In genomic region chr10:6565588-6565987, GRCh38 we compare ENCODE assay signal across 22 cellular contexts.
"Had no signal": no experiment of that assay in that cellular context is flagged by ENCODE, and none has a peak within 500 bp of the region (broad histone marks: within the 10 kb centered on the region; RNA-seq: fewer than 3 reads in every experiment).

No MANE protein-coding gene starts in this region.

- DNase-seq: activated CD4-positive, alpha-beta T cell treated with anti-CD3 and anti-CD28 coated beads, Interleukin-2, amount 10 ng/mL, durations not matched to agents 7 days and 5 days; activated CD8-positive, alpha-beta T cell treated with anti-CD3 and anti-CD28 coated beads for 36 hours; activated naive CD4-positive, alpha-beta T cell treated with Interleukin-2 at 50 U/mL for 16 hours; aorta; foreskin keratinocyte; left colon; lower lobe of right lung; midbrain; nephron progenitor cell; nucleus accumbens; right lobe of liver; stimulated activated CD4-positive, alpha-beta T cell treated with anti-CD3 and anti-CD28 coated beads, Interleukin-1b, Interleukin-23, amount 100 ng/mL, for 48 hours; substantia nigra; transverse colon; uterus had no signal

- H3K4me1 ChIP-seq: foreskin keratinocyte, right lobe of liver, transverse colon, uterus had no signal

- H3K9me3 Mint-ChIP-seq: activated CD4-positive, alpha-beta T cell treated with anti-CD3 and anti-CD28 coated beads, Interleukin-2, amount 10 ng/mL, durations not matched to agents 7 days and 5 days; activated CD8-positive, alpha-beta T cell treated with anti-CD3 and anti-CD28 coated beads for 36 hours; brain; nephron progenitor cell; stimulated activated naive CD8-positive, alpha-beta T cell treated with anti-CD3 and anti-CD28 coated beads, Interleukin-15, Interleukin-2, amounts not matched to agents 100 ng/mL and 50 ng/mL, for 24 hours; T-helper 2 cell treated with Interferon-gamma antibody and Interleukin-4, amounts not matched to agents 5 μg/mL and 100 μg/mL, for 36 hours had no signal

- H3K27ac Mint-ChIP-seq: activated CD8-positive, alpha-beta T cell treated with anti-CD3 and anti-CD28 coated beads for 36 hours; brain; nephron progenitor cell; stimulated activated naive CD8-positive, alpha-beta T cell treated with anti-CD3 and anti-CD28 coated beads, Interleukin-15, Interleukin-2, amounts not matched to agents 100 ng/mL and 50 ng/mL, for 24 hours; T-helper 2 cell treated with Interferon-gamma antibody and Interleukin-4, amounts not matched to agents 5 μg/mL and 100 μg/mL, for 36 hours had no signal

- H3K4me3 ChIP-seq: lower lobe of right lung, right lobe of liver, skin epidermis, transverse colon, uterus had no signal

- H3K27me3 Mint-ChIP-seq: activated CD4-positive, alpha-beta T cell treated with anti-CD3 and anti-CD28 coated beads, Interleukin-2, amount 10 ng/mL, durations not matched to agents 7 days and 5 days; activated CD8-positive, alpha-beta T cell treated with anti-CD3 and anti-CD28 coated beads for 36 hours; stimulated activated naive CD8-positive, alpha-beta T cell treated with anti-CD3 and anti-CD28 coated beads, Interleukin-15, Interleukin-2, amounts not matched to agents 100 ng/mL and 50 ng/mL, for 24 hours had no signal

- H3K27me3 ChIP-seq: foreskin keratinocyte, right lobe of liver, transverse colon, uterus had no signal

- H3K9me3 ChIP-seq: lower lobe of right lung, right lobe of liver, transverse colon, uterus had no signal

- H3K27ac ChIP-seq: foreskin keratinocyte, lower lobe of right lung, parathyroid adenoma, right lobe of liver, skin epidermis, transverse colon, uterus, VCaP had no signal

- ATAC-seq: activated CD4-positive, CD25-positive, alpha-beta regulatory T cell treated with anti-CD3 and anti-CD28 coated beads, Interleukin-2, amount 50 U/mL, for 24 hours; activated CD8-positive, alpha-beta T cell treated with anti-CD3 and anti-CD28 coated beads for 36 hours; foreskin keratinocyte; left colon; right lobe of liver had no signal

- H3K36me3 Mint-ChIP-seq: brain had no signal

- H3K36me3 ChIP-seq: lower lobe of right lung, right lobe of liver, transverse colon, uterus had no signal

- H3K4me3 Mint-ChIP-seq: activated CD4-positive, alpha-beta T cell treated with anti-CD3 and anti-CD28 coated beads, Interleukin-2, amount 10 ng/mL, durations not matched to agents 7 days and 5 days; activated CD8-positive, alpha-beta T cell treated with anti-CD3 and anti-CD28 coated beads for 36 hours; brain; nephron progenitor cell; stimulated activated naive CD8-positive, alpha-beta T cell treated with anti-CD3 and anti-CD28 coated beads, Interleukin-15, Interleukin-2, amounts not matched to agents 100 ng/mL and 50 ng/mL, for 24 hours had no signal
